In the genomic region with DNA sequence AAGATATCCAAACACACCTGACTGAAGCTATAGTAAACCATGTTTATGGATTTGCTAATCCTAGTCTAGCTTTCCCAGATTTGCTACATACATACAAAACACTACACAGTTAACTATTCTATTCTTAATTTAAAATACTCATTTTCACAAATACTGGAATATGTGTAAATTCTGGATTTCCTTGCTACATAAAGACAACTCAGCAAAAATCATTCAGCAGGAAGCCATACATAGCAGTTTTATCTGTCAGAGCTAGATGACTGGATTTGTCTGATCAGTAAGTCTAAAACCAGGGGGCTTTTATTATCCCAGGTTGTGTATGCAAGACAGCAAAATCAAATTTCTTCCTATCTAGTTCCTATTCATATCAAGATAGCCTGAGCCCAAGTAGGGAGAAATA, we compare ENCODE assay signal across 34 cellular contexts.
"Had no signal": no experiment of that assay in that cellular context is flagged by ENCODE, and none has a peak within 500 bp of the region (broad histone marks: within the 10 kb centered on the region; RNA-seq: fewer than 3 reads in every experiment).

No MANE protein-coding gene starts in this region.

- H3K36me3 ChIP-seq: MG63 had no signal

- H3K4me3 ChIP-seq: MG63 had no signal

- H3K27me3 ChIP-seq: MG63 had no signal

- DNase-seq: Karpas-422, Kasumi-1, MG63, MM.1S, MV-4-11, NCI-H1048, NCI-H1092, NCI-H1092 treated with DMSO at 0.1 percent for 48 hours, NCI-H1105, NCI-H1105 treated with DMSO at 0.1 percent for 48 hours, NCI-H1417, NCI-H1417 treated with DMSO at 0.1 percent for 48 hours, NCI-H1436, NCI-H1436 treated with DMSO at 0.1 percent for 48 hours, NCI-H146, NCI-H1694, NCI-H1694 treated with DMSO at 0.1 percent for 48 hours, NCI-H187, NCI-H187 treated with DMSO at 0.1 percent for 48 hours, NCI-H1930, NCI-H2029, NCI-H2029 treated with DMSO at 0.1 percent for 48 hours, NCI-H2081, NCI-H2081 treated with DMSO at 0.1 percent for 48 hours, NCI-H2107, NCI-H2171, NCI-H2171 treated with DMSO at 0.1 percent for 48 hours, NCI-H2227 treated with DMSO at 0.1 percent for 48 hours, NCI-H226, NCI-H345, NCI-H446, NCI-H446 treated with DMSO at 0.1 percent for 48 hours, NCI-H510A, NCI-H510A treated with DMSO at 0.1 percent for 48 hours had no signal

- H3K9me3 ChIP-seq: MG63 had no signal
